ENCODE assay signal across 8 cellular contexts in the genomic region with DNA sequence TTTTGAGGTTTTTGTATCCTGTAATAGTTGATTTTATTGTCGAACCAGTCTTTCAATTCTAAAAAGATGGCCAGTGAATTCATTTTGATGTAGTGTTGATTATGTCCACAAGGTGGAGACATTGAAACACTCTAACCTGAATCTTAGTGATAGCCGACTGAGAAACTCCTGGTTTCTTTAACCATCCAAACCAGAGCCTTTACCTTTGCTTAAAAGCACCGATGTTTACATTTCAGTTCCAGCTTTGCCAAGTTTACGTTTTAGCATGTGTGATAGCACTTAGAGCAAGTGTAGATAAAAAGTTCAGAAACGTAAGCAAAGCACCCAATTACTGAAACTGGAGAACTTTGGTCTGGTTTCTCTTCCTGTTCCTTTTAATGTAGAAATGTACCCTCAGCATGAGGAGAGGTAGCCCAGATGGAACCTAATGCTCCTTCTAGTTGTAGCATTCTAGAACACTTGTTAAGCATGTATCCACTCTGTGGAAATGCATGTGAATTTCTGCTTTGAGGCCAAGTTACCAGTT.
DNase-seq lines count a peak whose midpoint lies in the region; ATAC-seq and TF ChIP-seq lines count a peak whose summit lies in the region.

No MANE protein-coding gene starts in this region.

- H3K36me3 Mint-ChIP-seq in stimulated activated memory B cell treated with anti-CD40 and anti-IgM and Interleukin-4, amounts not matched to agents 10 μg/mL and 1 μg/mL and 100 μg/mL, for 72 hours = no peaks in the 10 kb centered on the region

- H3K4me3 Mint-ChIP-seq in stimulated activated memory B cell treated with anti-CD40 and anti-IgM and Interleukin-4, amounts not matched to agents 10 μg/mL and 1 μg/mL and 100 μg/mL, for 72 hours = peak overlapping the region; percentile 64

- peaks cover 14% of the 10 kb centered on the region for H3K4me1 Mint-ChIP-seq in stimulated activated memory B cell treated with anti-CD40 and anti-IgM and Interleukin-4, amounts not matched to agents 10 μg/mL and 1 μg/mL and 100 μg/mL, for 72 hours

- H3K9me3 Mint-ChIP-seq in stimulated activated memory B cell treated with anti-CD40 and anti-IgM and Interleukin-4, amounts not matched to agents 10 μg/mL and 1 μg/mL and 100 μg/mL, for 72 hours = no peaks in the 10 kb centered on the region

- ATAC-seq in GM19372 (IDR thresholded peaks at IDR 0.05; ENCODE audit: low read depth, unreplicated experiment) (peak; percentile 79), HG03196 (IDR thresholded peaks at IDR 0.05; ENCODE audit: unreplicated experiment) (peak; percentile 86)
- peak; percentile 80 for ATAC-seq in stimulated activated memory B cell treated with anti-CD40 and anti-IgM and Interleukin-4, amounts not matched to agents 10 μg/mL and 1 μg/mL and 100 μg/mL, for 72 hours

- in situ Hi-C loops in astrocyte of the cerebellum (cut with HindIII; ENCODE audit: low sequenced_read_pairs) = no loop called here

- peak overlapping the region; percentile 20 for H3K27ac Mint-ChIP-seq in stimulated activated memory B cell treated with anti-CD40 and anti-IgM and Interleukin-4, amounts not matched to agents 10 μg/mL and 1 μg/mL and 100 μg/mL, for 72 hours

- DNase-seq in DMS79 treated with DMSO at 0.1 percent for 48 hours (lab: John Stamatoyannopoulos, UW) (peak; percentile 73), NCI-H460 (ENCODE audit: extremely low read depth, low read depth) (peak; percentile 69), astrocyte of the cerebellum (ENCODE audit: low read depth) (no peak), iPS-NIHi11 (ENCODE audit: low spot score) (peak; percentile 48)
- no peak for DNase-seq in activated CD4-positive, alpha-beta T cell treated with anti-CD3 and anti-CD28 coated beads for 4 hours

- no peak overlapping the region for H3K4me3 ChIP-seq in astrocyte of the cerebellum (ENCODE audit: low read depth, low read length)

- H3K27me3 Mint-ChIP-seq in stimulated activated memory B cell treated with anti-CD40 and anti-IgM and Interleukin-4, amounts not matched to agents 10 μg/mL and 1 μg/mL and 100 μg/mL, for 72 hours = peaks cover 23% of the 10 kb centered on the region

- peak; percentile 46 for TF ChIP-seq CTCF in astrocyte of the cerebellum (IDR thresholded peaks at IDR 0.05; ENCODE audit: low read depth, low read length, missing control alignments)

Comparison
In these comparisons a context has a peak if more than half of its experiments do, and no peak if none do; other contexts are left out.
1. DNase-seq: peak in DMS79 treated with DMSO at 0.1 percent for 48 hours (single experiment), NCI-H460 (single experiment) and iPS-NIHi11 (single experiment); none in astrocyte of the cerebellum (single experiment) and activated CD4-positive, alpha-beta T cell treated with anti-CD3 and anti-CD28 coated beads for 4 hours (0 of 2).
2. Peak in every context shown above with its lines, with median percentiles within 50 percentile points of each other: ATAC-seq.